1 cellular context compared by ENCODE assay signal in the genomic region with DNA sequence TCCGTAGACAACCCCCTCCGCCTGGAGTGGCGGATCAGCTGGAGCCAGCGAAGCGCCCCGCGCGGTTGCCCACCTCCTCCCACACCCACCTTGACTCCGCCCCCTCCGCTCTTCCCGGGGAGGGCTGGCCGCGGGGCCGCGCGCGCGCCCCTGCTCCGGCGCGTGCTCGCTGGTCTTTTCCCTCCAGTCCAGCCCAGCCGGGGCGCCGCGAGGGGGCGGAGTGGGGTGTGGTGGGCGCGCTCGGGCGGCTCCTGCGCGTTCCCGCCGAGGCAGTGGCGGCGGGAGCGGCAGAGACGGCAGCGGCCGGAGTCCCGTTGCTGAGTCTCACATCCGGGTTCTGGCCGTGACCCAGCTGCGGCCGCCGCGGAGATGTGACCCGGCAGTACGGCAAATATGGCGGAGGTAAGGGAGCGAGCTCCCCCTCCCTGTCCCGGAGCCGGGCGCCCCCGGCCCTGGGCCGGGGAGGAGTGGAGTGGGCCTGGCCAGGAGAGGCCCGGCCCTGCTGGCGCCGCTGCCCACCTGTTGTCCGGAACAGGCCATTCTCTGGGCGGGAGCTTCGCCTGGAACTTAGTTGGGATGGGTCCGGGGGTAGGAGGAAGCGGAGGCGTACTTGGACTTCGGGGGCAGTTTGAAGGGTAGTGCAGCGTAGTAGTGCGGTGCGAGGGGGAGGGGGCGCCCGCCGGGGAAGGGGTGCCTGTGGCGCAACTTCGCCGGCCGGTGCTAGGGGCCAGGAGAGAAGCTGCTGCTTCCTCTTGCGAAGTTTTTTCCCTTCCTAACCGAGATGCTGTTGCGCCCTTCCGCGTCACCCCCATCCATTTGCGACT.
TF ChIP-seq lines count a peak whose summit lies in the region.

No MANE protein-coding gene starts in this region.

TF ChIP-seq in HEK293, 187 proteins besides CTCF, POLR2A, EP300 and RAD21 (continued from another document and continues in another):
- TF ChIP-seq PATZ1 (tag by site-specific recombination; IDR thresholded peaks at IDR 0.05) = peak; percentile 93
- TF ChIP-seq PRDM2 (tag by site-specific recombination; IDR thresholded peaks at IDR 0.05; ENCODE audit: borderline replicate concordance) = no peak
- no peak for TF ChIP-seq WT1 (tag by site-specific recombination; IDR thresholded peaks at IDR 0.05)
- TF ChIP-seq TCF7L2 (IDR thresholded peaks at IDR 0.05; ENCODE audit: borderline replicate concordance, low read depth, low read length) = no peak
- no peak for TF ChIP-seq ZNF792 (tag by site-specific recombination; IDR thresholded peaks at IDR 0.05)
- TF ChIP-seq ZNF558 (tag by site-specific recombination; IDR thresholded peaks at IDR 0.05) = no peak
- TF ChIP-seq ZNF112 (tag by site-specific recombination; IDR thresholded peaks at IDR 0.05) = no peak
- no peak for TF ChIP-seq ZNF311 (tag by site-specific recombination; IDR thresholded peaks at IDR 0.05; ENCODE audit: borderline replicate concordance)
- TF ChIP-seq REPIN1 (tag by site-specific recombination; IDR thresholded peaks at IDR 0.05; ENCODE audit: low read depth) = no peak
- peak; percentile 63 for TF ChIP-seq ZBTB17 (tag by site-specific recombination; IDR thresholded peaks at IDR 0.05)
- no peak for TF ChIP-seq SETDB1 (IDR thresholded peaks at IDR 0.05; ENCODE audit: insufficient read length, low read length)
- peak; percentile 97 for TF ChIP-seq ZBTB8A (tag by site-specific recombination; IDR thresholded peaks at IDR 0.05)
- TF ChIP-seq ZNF114 (tag by site-specific recombination; IDR thresholded peaks at IDR 0.05) = no peak
- TF ChIP-seq, protein P1, sequence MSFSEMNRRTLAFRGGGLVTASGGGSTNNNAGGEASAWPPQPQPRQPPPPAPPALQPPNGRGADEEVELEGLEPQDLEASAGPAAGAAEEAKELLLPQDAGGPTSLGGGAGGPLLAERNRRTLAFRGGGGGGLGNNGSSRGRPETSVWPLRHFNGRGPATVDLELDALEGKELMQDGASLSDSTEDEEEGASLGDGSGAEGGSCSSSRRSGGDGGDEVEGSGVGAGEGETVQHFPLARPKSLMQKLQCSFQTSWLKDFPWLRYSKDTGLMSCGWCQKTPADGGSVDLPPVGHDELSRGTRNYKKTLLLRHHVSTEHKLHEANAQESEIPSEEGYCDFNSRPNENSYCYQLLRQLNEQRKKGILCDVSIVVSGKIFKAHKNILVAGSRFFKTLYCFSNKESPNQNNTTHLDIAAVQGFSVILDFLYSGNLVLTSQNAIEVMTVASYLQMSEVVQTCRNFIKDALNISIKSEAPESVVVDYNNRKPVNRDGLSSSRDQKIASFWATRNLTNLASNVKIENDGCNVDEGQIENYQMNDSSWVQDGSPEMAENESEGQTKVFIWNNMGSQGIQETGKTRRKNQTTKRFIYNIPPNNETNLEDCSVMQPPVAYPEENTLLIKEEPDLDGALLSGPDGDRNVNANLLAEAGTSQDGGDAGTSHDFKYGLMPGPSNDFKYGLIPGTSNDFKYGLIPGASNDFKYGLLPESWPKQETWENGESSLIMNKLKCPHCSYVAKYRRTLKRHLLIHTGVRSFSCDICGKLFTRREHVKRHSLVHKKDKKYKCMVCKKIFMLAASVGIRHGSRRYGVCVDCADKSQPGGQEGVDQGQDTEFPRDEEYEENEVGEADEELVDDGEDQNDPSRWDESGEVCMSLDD (tag by site-specific recombination; IDR thresholded peaks at IDR 0.05) = peak; percentile 85
- TF ChIP-seq ZNF501 (tag by site-specific recombination; IDR thresholded peaks at IDR 0.05) = peak; percentile 87; the same call in 1 of the 2 replicates
- no peak for TF ChIP-seq ZNF169 (tag by site-specific recombination; IDR thresholded peaks at IDR 0.05)
- TF ChIP-seq BCL11A (tag by site-specific recombination; IDR thresholded peaks at IDR 0.05; ENCODE audit: low read depth) = peak; percentile 86
- no peak for TF ChIP-seq ZNF549 (tag by site-specific recombination; IDR thresholded peaks at IDR 0.05)
- TF ChIP-seq, protein P2, sequence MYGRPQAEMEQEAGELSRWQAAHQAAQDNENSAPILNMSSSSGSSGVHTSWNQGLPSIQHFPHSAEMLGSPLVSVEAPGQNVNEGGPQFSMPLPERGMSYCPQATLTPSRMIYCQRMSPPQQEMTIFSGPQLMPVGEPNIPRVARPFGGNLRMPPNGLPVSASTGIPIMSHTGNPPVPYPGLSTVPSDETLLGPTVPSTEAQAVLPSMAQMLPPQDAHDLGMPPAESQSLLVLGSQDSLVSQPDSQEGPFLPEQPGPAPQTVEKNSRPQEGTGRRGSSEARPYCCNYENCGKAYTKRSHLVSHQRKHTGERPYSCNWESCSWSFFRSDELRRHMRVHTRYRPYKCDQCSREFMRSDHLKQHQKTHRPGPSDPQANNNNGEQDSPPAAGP (tag by site-specific recombination; IDR thresholded peaks at IDR 0.05) = peak; percentile 42; the same call in 1 of the 2 replicates
- peak; percentile 76 for TF ChIP-seq ZNF335 (tag by site-specific recombination; conservative IDR thresholded peaks at IDR 0.05)
- no peak for TF ChIP-seq PRDM1 (tag by site-specific recombination; IDR thresholded peaks at IDR 0.05)
- peak; percentile 61; the same call in 1 of the 2 replicates for TF ChIP-seq OVOL3 (tag by site-specific recombination; IDR thresholded peaks at IDR 0.05)
- no peak for TF ChIP-seq ZBTB7A (tag by site-specific recombination; IDR thresholded peaks at IDR 0.05; ENCODE audit: low read depth)
- no peak for TF ChIP-seq ZNF530 (tag by site-specific recombination; IDR thresholded peaks at IDR 0.05; ENCODE audit: low read depth)
- peak; percentile 96 for TF ChIP-seq SCRT1 (tag by site-specific recombination; IDR thresholded peaks at IDR 0.05; ENCODE audit: borderline replicate concordance)
- peak; percentile 40 for TF ChIP-seq ZNF629 (tag by site-specific recombination; IDR thresholded peaks at IDR 0.05)
- TF ChIP-seq ZNF302 (tag by site-specific recombination; IDR thresholded peaks at IDR 0.05; ENCODE audit: low read depth) = no peak
- TF ChIP-seq KLF8 (tag by site-specific recombination; IDR thresholded peaks at IDR 0.05) = peak; percentile 93
- TF ChIP-seq GLIS1 (tag by site-specific recombination; IDR thresholded peaks at IDR 0.05) = 0 out of 2 replicates have a peak, but pooled peaks have one; percentile 17
- TF ChIP-seq ZNF175 (tag by site-specific recombination; IDR thresholded peaks at IDR 0.05) = no peak
- peak; percentile 78; the same call in 1 of the 2 replicates for TF ChIP-seq ZNF394 (tag by site-specific recombination; IDR thresholded peaks at IDR 0.05; ENCODE audit: borderline replicate concordance)
- TF ChIP-seq ZNF423 (tag by site-specific recombination; IDR thresholded peaks at IDR 0.05) = no peak
- TF ChIP-seq ZNF843 (tag by site-specific recombination; IDR thresholded peaks at IDR 0.05) = 0 out of 2 replicates have a peak, but pooled peaks have one; percentile 28
- no peak for TF ChIP-seq ZNF37A (tag by site-specific recombination; IDR thresholded peaks at IDR 0.05)
- no peak for TF ChIP-seq TRIM28 (IDR thresholded peaks at IDR 0.05; ENCODE audit: borderline replicate concordance, low read length)
- TF ChIP-seq ZNF16 (tag by site-specific recombination; IDR thresholded peaks at IDR 0.05; ENCODE audit: low read depth) = no peak
- no peak for TF ChIP-seq ZSCAN4 (tag by site-specific recombination; IDR thresholded peaks at IDR 0.05)
- TF ChIP-seq ZNF768 (tag by site-specific recombination; IDR thresholded peaks at IDR 0.05) = no peak
- TF ChIP-seq ZNF155 (tag by site-specific recombination; IDR thresholded peaks at IDR 0.05) = no peak
- 0 out of 2 replicates have a peak, but pooled peaks have one; percentile 28 for TF ChIP-seq HOXD13 (CRISPR knock-in tag; IDR thresholded peaks at IDR 0.05; ENCODE audit: borderline replicate concordance)
- TF ChIP-seq ZNF398 (tag by site-specific recombination; IDR thresholded peaks at IDR 0.05) = peak; percentile 73
- TF ChIP-seq KLF9 (tag by site-specific recombination; IDR thresholded peaks at IDR 0.05; ENCODE audit: low read depth) = peak; percentile 89
- no peak for TF ChIP-seq ZNF404 (tag by site-specific recombination; IDR thresholded peaks at IDR 0.05)
- TF ChIP-seq ZFP41 (tag by site-specific recombination; IDR thresholded peaks at IDR 0.05; ENCODE audit: borderline replicate concordance) = no peak
- TF ChIP-seq ZNF266 (tag by site-specific recombination; IDR thresholded peaks at IDR 0.05; ENCODE audit: low read depth) = no peak
- TF ChIP-seq, protein P3, sequence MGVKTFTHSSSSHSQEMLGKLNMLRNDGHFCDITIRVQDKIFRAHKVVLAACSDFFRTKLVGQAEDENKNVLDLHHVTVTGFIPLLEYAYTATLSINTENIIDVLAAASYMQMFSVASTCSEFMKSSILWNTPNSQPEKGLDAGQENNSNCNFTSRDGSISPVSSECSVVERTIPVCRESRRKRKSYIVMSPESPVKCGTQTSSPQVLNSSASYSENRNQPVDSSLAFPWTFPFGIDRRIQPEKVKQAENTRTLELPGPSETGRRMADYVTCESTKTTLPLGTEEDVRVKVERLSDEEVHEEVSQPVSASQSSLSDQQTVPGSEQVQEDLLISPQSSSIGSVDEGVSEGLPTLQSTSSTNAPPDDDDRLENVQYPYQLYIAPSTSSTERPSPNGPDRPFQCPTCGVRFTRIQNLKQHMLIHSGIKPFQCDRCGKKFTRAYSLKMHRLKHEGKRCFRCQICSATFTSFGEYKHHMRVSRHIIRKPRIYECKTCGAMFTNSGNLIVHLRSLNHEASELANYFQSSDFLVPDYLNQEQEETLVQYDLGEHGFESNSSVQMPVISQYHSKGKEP (tag by site-specific recombination; IDR thresholded peaks at IDR 0.05) = no peak
- no peak for TF ChIP-seq ZNF777 (tag by site-specific recombination; IDR thresholded peaks at IDR 0.05; ENCODE audit: borderline replicate concordance)
